In the genomic region with DNA sequence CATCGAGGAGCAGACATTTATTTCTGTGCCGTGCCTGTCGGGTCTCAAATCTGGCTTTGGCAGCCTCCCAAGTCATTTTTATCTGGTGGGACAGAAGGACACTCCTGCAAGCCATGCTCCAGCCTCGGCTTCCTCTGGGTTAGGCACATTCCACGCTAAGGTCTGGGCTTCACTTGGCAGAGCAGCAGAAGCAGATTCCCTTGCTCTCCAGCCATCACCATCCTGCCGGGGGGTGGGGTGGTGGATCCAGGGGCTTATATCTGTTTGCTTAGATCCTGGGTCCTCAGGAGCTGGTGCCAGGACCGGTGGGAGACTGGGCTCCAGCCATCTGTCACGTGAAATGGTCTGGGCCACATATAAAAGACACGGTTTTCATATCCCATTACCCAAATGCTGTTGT, we compare ENCODE assay signal across 14 cellular contexts.
"Had no signal": no experiment of that assay in that cellular context is flagged by ENCODE, and none has a peak within 500 bp of the region (broad histone marks: within the 10 kb centered on the region; RNA-seq: fewer than 3 reads in every experiment).

No MANE protein-coding gene starts in this region.

- H3K36me3 ChIP-seq: left lung, transverse colon, vagina had no signal

- ATAC-seq: activated CD8-positive, alpha-beta T cell treated with anti-CD3 and anti-CD28 coated beads for 36 hours; body of pancreas; effector memory CD8-positive, alpha-beta T cell; left lung had no signal

- H3K27me3 ChIP-seq: body of pancreas, vagina had no signal

- H3K4me1 ChIP-seq: left lung, vagina had no signal

- H3K27ac ChIP-seq: body of pancreas, left lung, transverse colon, vagina had no signal

- DNase-seq: activated CD4-positive, alpha-beta T cell treated with anti-CD3 and anti-CD28 coated beads, Interleukin-2, amount 10 ng/mL, durations not matched to agents 24 days and 14 days; activated CD4-positive, CD25-positive, alpha-beta regulatory T cell; activated CD8-positive, alpha-beta T cell treated with anti-CD3 and anti-CD28 coated beads for 36 hours; activated naive CD4-positive, alpha-beta T cell treated with Interleukin-2 at 50 U/mL for 16 hours; activated T-cell treated with anti-CD3 and anti-CD28 coated beads, Interleukin-2, amount 50 U/mL, for 24 hours; body of pancreas; effector memory CD8-positive, alpha-beta T cell; kidney; left lung; nucleus accumbens; retina; stimulated activated CD4-positive, alpha-beta T cell treated with anti-CD3 and anti-CD28 coated beads, Interleukin-2, amount 100 ng/mL, for 24 hours; transverse colon had no signal

- H3K9me3 ChIP-seq: body of pancreas, left lung, transverse colon, vagina had no signal

- H3K4me3 ChIP-seq: body of pancreas, left lung, transverse colon, vagina had no signal
